ENCODE assay signal across 11 cellular contexts in the genomic region with DNA sequence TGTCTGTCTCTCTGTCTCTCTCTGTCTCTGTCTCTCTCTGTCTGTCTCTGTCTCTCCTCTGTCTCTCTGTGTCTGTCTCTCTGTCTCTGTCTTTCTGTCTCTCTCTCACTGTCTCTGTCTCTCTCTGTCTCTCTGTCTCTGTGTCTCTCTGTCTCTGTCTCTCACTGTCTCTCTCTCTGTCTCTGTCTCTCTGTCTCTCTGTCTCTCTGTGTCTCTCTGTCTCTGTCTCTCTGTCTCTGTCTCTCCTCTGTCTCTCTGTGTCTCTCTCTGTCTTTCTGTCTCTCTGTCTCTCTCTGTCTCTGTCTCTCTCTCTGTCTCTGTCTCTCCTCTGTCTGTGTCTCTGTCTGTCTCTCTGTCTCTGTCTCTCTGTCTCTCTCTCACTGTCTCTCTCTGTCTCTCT. TPM values are rescaled to one million over a fixed set of nuclear protein-coding genes. Genes with fewer than 3 reads are reported as not detected.
DNase-seq lines count a peak whose midpoint lies in the region; ATAC-seq and TF ChIP-seq lines count a peak whose summit lies in the region.
"Had no signal": no experiment of that assay in that cellular context is flagged by ENCODE, and none has a peak within 500 bp of the region (broad histone marks: within the 10 kb centered on the region; RNA-seq: fewer than 3 reads in every experiment).

No MANE protein-coding gene starts in this region.

- no peak for TF ChIP-seq POLR2A in erythroblast (IDR thresholded peaks at IDR 0.05; ENCODE audit: low read length)

- intact Hi-C loops in head of caudate nucleus (cut with DNase I): no loop called here

- H3K27ac ChIP-seq in SK-N-MC: peak overlapping the region; percentile 7
- H3K27ac ChIP-seq in hepatocyte: peak overlapping the region; percentile 86
- peak overlapping the region in 19 of 21 experiments; percentile 12 to 84 (median 73) for H3K27ac ChIP-seq in skin epidermis

- no peak for ATAC-seq in GM21717 (IDR thresholded peaks at IDR 0.05; ENCODE audit: unreplicated experiment)

- H3K9ac ChIP-seq in ES-I3 (ENCODE audit: low read depth, low read length) (peak overlapping the region; percentile 31; the same call in 1 of the 2 replicates), SK-N-MC (ENCODE audit: insufficient read length) (peak overlapping the region; percentile 51)

- H3K36me3 ChIP-seq in ES-I3 (ENCODE audit: insufficient read depth, low read length): no peaks in the 10 kb centered on the region; the same call in 1 of the 2 replicates
- H3K36me3 ChIP-seq in SK-N-MC (ENCODE audit: insufficient read depth, low read length): no peaks in the 10 kb centered on the region
- no peaks in the 10 kb centered on the region for H3K36me3 ChIP-seq in hepatocyte (replicated peaks; ENCODE audit: insufficient read depth, low read depth)

- peaks cover 6% of the 10 kb centered on the region; the same call in 1 of the 2 replicates for H3K4me1 ChIP-seq in ES-I3 (ENCODE audit: insufficient read depth, low read length)
- peaks cover 26% of the 10 kb centered on the region for H3K4me1 ChIP-seq in hepatocyte (ENCODE audit: insufficient read depth)

- H3K4me3 ChIP-seq in SK-N-MC (peak overlapping the region; percentile 75), hepatocyte (peak overlapping the region; percentile 35), skin epidermis (peak overlapping the region in 3 of 7 experiments; percentile 24 to 58 (median 42))

- no peak for DNase-seq in SK-N-MC (ENCODE audit: low read depth, low spot score)
- DNase-seq in hepatocyte (ENCODE audit: low spot score): no peak
- DNase-seq in erythroblast (lab: John Stamatoyannopoulos, UW): no peak
- no peak for DNase-seq in head of caudate nucleus
- no peak for DNase-seq in HK-2 (ENCODE audit: unreplicated experiment)
- DNase-seq: natural killer cell, NCI-H774 had no signal

- H3K9me3 ChIP-seq in ES-I3 (ENCODE audit: control insufficient read depth, insufficient read depth, low read length) (no peaks in the 10 kb centered on the region), SK-N-MC (ENCODE audit: low read depth, low read length) (no peaks in the 10 kb centered on the region), hepatocyte (ENCODE audit: low read depth) (no peaks in the 10 kb centered on the region)

- H3K27me3 ChIP-seq in hepatocyte: no peaks in the 10 kb centered on the region

- peak overlapping the region; percentile 87 for H3K4me2 ChIP-seq in hepatocyte

- no peak for TF ChIP-seq CTCF in hepatocyte (IDR thresholded peaks at IDR 0.05; ENCODE audit: poor library complexity)

- peak overlapping the region; percentile 37 for H2AFZ ChIP-seq in hepatocyte

- peaks cover 17% of the 10 kb centered on the region for H4K20me1 ChIP-seq in hepatocyte (ENCODE audit: insufficient read depth, poor library complexity, severe bottlenecking)

- H3K79me2 ChIP-seq in hepatocyte: peaks cover 39% of the 10 kb centered on the region

- H3K9me2 ChIP-seq in hepatocyte (replicated peaks; ENCODE audit: insufficient read depth): no peaks in the 10 kb centered on the region

RNA-seq across cellular contexts. Expression of gene COL6A1, which starts 0.9 kb away (rescaled TPM):
- total RNA-seq in hepatocyte: 193 and 296 TPM in 2 replicates
- 592 and 616 TPM in 2 replicates for polyA plus RNA-seq in hepatocyte
- polyA plus RNA-seq: IgD-negative memory B cell had no signal

Comparison
In these comparisons a context has a peak if more than half of its experiments do, and no peak if none do; other contexts are left out.
1. H3K27ac ChIP-seq: peak in every context shown above with its lines; median percentile 86 in hepatocyte; 73 in skin epidermis; 7 in SK-N-MC.